Comparison of ENCODE assay signal across 39 cellular contexts in genomic region chr2:70834106-70834505, GRCh38. TPM values are rescaled to one million over a fixed set of nuclear protein-coding genes. Genes with fewer than 3 reads are reported as not detected.
"Had no signal": no experiment of that assay in that cellular context is flagged by ENCODE, and none has a peak within 500 bp of the region (broad histone marks: within the 10 kb centered on the region; RNA-seq: fewer than 3 reads in every experiment).

No MANE protein-coding gene starts in this region.

- H3K4me3 Mint-ChIP-seq: activated B cell treated with CpG ODN at 0.5 μM for 24 hours; activated CD4-positive, alpha-beta memory T cell treated with anti-CD3 and anti-CD28 coated beads for 36 hours; activated CD4-positive, alpha-beta T cell treated with anti-CD3 and anti-CD28 coated beads for 36 hours; activated CD8-positive, alpha-beta T cell treated with anti-CD3 and anti-CD28 coated beads for 36 hours; activated naive CD4-positive, alpha-beta T cell treated with anti-CD3 and anti-CD28 coated beads for 36 hours; activated naive CD8-positive, alpha-beta T cell treated with anti-CD3 and anti-CD28 coated beads for 36 hours; activated T-cell treated with anti-CD3 and anti-CD28 coated beads, Interleukin-2, amount 50 U/mL, for 4 hours; activated T-cell treated with anti-CD3 and anti-CD28 coated beads, Interleukin-2, amount 50 U/mL, for 72 hours; activated T-helper 1 cell treated with anti-CD3 and anti-CD28 coated beads, Interleukin-12 subunit alpha, Interleukin-12 subunit beta, Interleukin-2, Interleukin-4 antibody, amounts not matched to agents 30 ng/mL and 10 ng/mL and 1 ng/mL, durations not matched to agents 14 hours and 24 hours and 36 hours; activated T-helper 17 cell treated with anti-CD3 and anti-CD28 coated beads, Interleukin-2, amount 50 U/mL, for 72 hours; T-helper 1 cell treated with Interleukin-12 subunit alpha and Interleukin-12 subunit beta and Interleukin-4 antibody, amounts not matched to agents 30 μg/mL and 1 μg/mL, for 36 hours; T-helper 2 cell treated with Interferon-gamma antibody and Interleukin-4, amounts not matched to agents 5 μg/mL and 100 μg/mL, for 36 hours had no signal

- H3K9me3 ChIP-seq: adrenal gland, body of pancreas, breast epithelium had no signal

- H3K27me3 Mint-ChIP-seq: activated CD4-positive, alpha-beta T cell treated with anti-CD3 and anti-CD28 coated beads for 36 hours; activated naive CD8-positive, alpha-beta T cell treated with anti-CD3 and anti-CD28 coated beads for 36 hours had no signal

- H3K27ac Mint-ChIP-seq: activated B cell treated with CpG ODN at 0.5 μM for 24 hours; activated CD4-positive, alpha-beta memory T cell treated with anti-CD3 and anti-CD28 coated beads for 36 hours; activated CD4-positive, alpha-beta T cell treated with anti-CD3 and anti-CD28 coated beads for 36 hours; activated CD8-positive, alpha-beta T cell treated with anti-CD3 and anti-CD28 coated beads for 36 hours; activated naive CD4-positive, alpha-beta T cell treated with anti-CD3 and anti-CD28 coated beads for 36 hours; activated naive CD8-positive, alpha-beta T cell treated with anti-CD3 and anti-CD28 coated beads for 36 hours; activated T-cell treated with anti-CD3 and anti-CD28 coated beads, Interleukin-2, amount 50 U/mL, for 72 hours; activated T-helper 1 cell treated with anti-CD3 and anti-CD28 coated beads, Interleukin-12 subunit alpha, Interleukin-12 subunit beta, Interleukin-2, Interleukin-4 antibody, amounts not matched to agents 30 ng/mL and 10 ng/mL and 1 ng/mL, durations not matched to agents 14 hours and 24 hours and 36 hours; activated T-helper 17 cell treated with anti-CD3 and anti-CD28 coated beads, Interleukin-2, amount 50 U/mL, for 72 hours; T-helper 1 cell treated with Interleukin-12 subunit alpha and Interleukin-12 subunit beta and Interleukin-4 antibody, amounts not matched to agents 30 μg/mL and 1 μg/mL, for 36 hours; T-helper 2 cell treated with Interferon-gamma antibody and Interleukin-4, amounts not matched to agents 5 μg/mL and 100 μg/mL, for 36 hours had no signal

- H3K4me1 Mint-ChIP-seq: activated B cell treated with CpG ODN at 0.5 μM for 24 hours; activated CD4-positive, alpha-beta T cell treated with anti-CD3 and anti-CD28 coated beads for 36 hours; activated naive CD8-positive, alpha-beta T cell treated with anti-CD3 and anti-CD28 coated beads for 36 hours; activated T-helper 17 cell treated with anti-CD3 and anti-CD28 coated beads, Interleukin-2, amount 50 U/mL, for 72 hours had no signal

- DNase-seq: activated B cell treated with CpG ODN at 0.5 μM for 24 hours; activated CD4-positive, alpha-beta memory T cell treated with anti-CD3 and anti-CD28 coated beads for 36 hours; activated CD4-positive, alpha-beta T cell treated with anti-CD3 and anti-CD28 coated beads for 1 hour; activated CD4-positive, alpha-beta T cell treated with anti-CD3 and anti-CD28 coated beads for 36 hours; activated CD4-positive, alpha-beta T cell treated with anti-CD3 and anti-CD28 coated beads for 48 hours; activated CD4-positive, alpha-beta T cell treated with anti-CD3 and anti-CD28 coated beads, Interleukin-2, amount 50 U/mL, for 1 hour; activated CD4-positive, alpha-beta T cell treated with anti-CD3 and anti-CD28 coated beads, Interleukin-2, amount 50 U/mL, for 4 hours; activated CD8-positive, alpha-beta memory T cell treated with anti-CD3 and anti-CD28 coated beads, Interleukin-2, amount 50 U/mL, for 4 hours; activated CD8-positive, alpha-beta T cell treated with anti-CD3 and anti-CD28 coated beads for 36 hours; activated effector memory CD4-positive, alpha-beta T cell treated with anti-CD3 and anti-CD28 coated beads, Interleukin-2, amount 50 U/mL, for 16 hours; activated gamma-delta T cell treated with Interleukin-2 at 50 U/mL for 16 hours; activated naive CD4-positive, alpha-beta T cell; activated naive CD4-positive, alpha-beta T cell treated with anti-CD3 and anti-CD28 coated beads for 36 hours; activated naive CD4-positive, alpha-beta T cell treated with anti-CD3 and anti-CD28 coated beads, Interleukin-2, amount 50 U/mL, for 16 hours; activated naive CD8-positive, alpha-beta T cell treated with anti-CD3 and anti-CD28 coated beads for 36 hours; activated T-cell treated with anti-CD3 and anti-CD28 coated beads for 4 hours; activated T-cell treated with anti-CD3 and anti-CD28 coated beads, Interleukin-2, amount 50 U/mL, for 1 hour; activated T-cell treated with anti-CD3 and anti-CD28 coated beads, Interleukin-2, amount 50 U/mL, for 4 hours; activated T-cell treated with anti-CD3 and anti-CD28 coated beads, Interleukin-2, amount 50 U/mL, for 72 hours; adrenal gland; amniotic stem cell; aorta; body of pancreas; brain microvascular endothelial cell; central memory CD4-positive, alpha-beta T cell; SW 1271; T-helper 1 cell; T-helper 2 cell; T-helper 9 cell had no signal

- H3K36me3 ChIP-seq: adrenal gland, brain microvascular endothelial cell, breast epithelium had no signal

- H3K27ac ChIP-seq: adrenal gland, body of pancreas, brain microvascular endothelial cell, breast epithelium, VCaP had no signal

- H3K27me3 ChIP-seq: adrenal gland, body of pancreas, brain microvascular endothelial cell, breast epithelium had no signal

- H3K36me3 Mint-ChIP-seq: activated CD4-positive, alpha-beta memory T cell treated with anti-CD3 and anti-CD28 coated beads for 36 hours; activated naive CD8-positive, alpha-beta T cell treated with anti-CD3 and anti-CD28 coated beads for 36 hours had no signal

- ATAC-seq: activated CD4-positive, alpha-beta T cell treated with anti-CD3 and anti-CD28 coated beads for 36 hours; activated CD8-positive, alpha-beta T cell treated with anti-CD3 and anti-CD28 coated beads for 36 hours; activated naive CD4-positive, alpha-beta T cell treated with anti-CD3 and anti-CD28 coated beads, Interleukin-2, amount 50 U/mL, for 72 hours; activated T-cell treated with anti-CD3 and anti-CD28 coated beads, Interleukin-2, amount 50 U/mL, for 4 hours; activated T-cell treated with anti-CD3 and anti-CD28 coated beads, Interleukin-2, amount 50 U/mL, for 72 hours; activated T-helper 17 cell treated with anti-CD3 and anti-CD28 coated beads, Interleukin-2, amount 50 U/mL, for 72 hours; body of pancreas had no signal

- H3K9me3 Mint-ChIP-seq: activated B cell treated with CpG ODN at 0.5 μM for 24 hours; activated CD4-positive, alpha-beta memory T cell treated with anti-CD3 and anti-CD28 coated beads for 36 hours; activated CD8-positive, alpha-beta T cell treated with anti-CD3 and anti-CD28 coated beads for 36 hours; activated naive CD4-positive, alpha-beta T cell treated with anti-CD3 and anti-CD28 coated beads for 36 hours; activated naive CD8-positive, alpha-beta T cell treated with anti-CD3 and anti-CD28 coated beads for 36 hours; activated T-cell treated with anti-CD3 and anti-CD28 coated beads, Interleukin-2, amount 50 U/mL, for 4 hours; activated T-cell treated with anti-CD3 and anti-CD28 coated beads, Interleukin-2, amount 50 U/mL, for 72 hours; activated T-helper 1 cell treated with anti-CD3 and anti-CD28 coated beads, Interleukin-12 subunit alpha, Interleukin-12 subunit beta, Interleukin-2, Interleukin-4 antibody, amounts not matched to agents 30 ng/mL and 10 ng/mL and 1 ng/mL, durations not matched to agents 14 hours and 24 hours and 36 hours; activated T-helper 17 cell treated with anti-CD3 and anti-CD28 coated beads, Interleukin-2, amount 50 U/mL, for 72 hours; T-helper 1 cell treated with Interleukin-12 subunit alpha and Interleukin-12 subunit beta and Interleukin-4 antibody, amounts not matched to agents 30 μg/mL and 1 μg/mL, for 36 hours; T-helper 2 cell treated with Interferon-gamma antibody and Interleukin-4, amounts not matched to agents 5 μg/mL and 100 μg/mL, for 36 hours had no signal

- H3K4me1 ChIP-seq: adrenal gland, body of pancreas, breast epithelium had no signal

- FAIRE-seq: astrocyte, TTC549 had no signal

- H3K4me3 ChIP-seq: adrenal gland, body of pancreas, breast epithelium had no signal

RNA-seq across cellular contexts. Expression of gene CD207, which starts 1.5 kb away (rescaled TPM):
- total RNA-seq: activated B cell treated with CpG ODN at 0.5 μM for 24 hours; activated CD4-positive, alpha-beta memory T cell treated with anti-CD3 and anti-CD28 coated beads for 36 hours; activated CD4-positive, alpha-beta T cell treated with anti-CD3 and anti-CD28 coated beads for 36 hours; activated CD8-positive, alpha-beta T cell treated with anti-CD3 and anti-CD28 coated beads for 36 hours; activated naive CD4-positive, alpha-beta T cell treated with anti-CD3 and anti-CD28 coated beads for 36 hours; activated naive CD4-positive, alpha-beta T cell treated with anti-CD3 and anti-CD28 coated beads, Interleukin-2, amount 50 U/mL, for 72 hours; activated naive CD8-positive, alpha-beta T cell treated with anti-CD3 and anti-CD28 coated beads for 36 hours; activated T-cell treated with anti-CD3 and anti-CD28 coated beads, Interleukin-2, amount 50 U/mL, for 4 hours; activated T-cell treated with anti-CD3 and anti-CD28 coated beads, Interleukin-2, amount 50 U/mL, for 72 hours; activated T-helper 1 cell treated with anti-CD3 and anti-CD28 coated beads, Interleukin-12 subunit alpha, Interleukin-12 subunit beta, Interleukin-2, Interleukin-4 antibody, amounts not matched to agents 30 ng/mL and 10 ng/mL and 1 ng/mL, durations not matched to agents 14 hours and 24 hours and 36 hours; activated T-helper 17 cell treated with anti-CD3 and anti-CD28 coated beads, Interleukin-2, amount 50 U/mL, for 72 hours; adrenal gland; astrocyte; body of pancreas had no signal
- polyA plus RNA-seq: aorta had no signal

RNA-seq across cellular contexts. Expression of gene CLEC4F, which starts 13.7 kb away (rescaled TPM):
- total RNA-seq: activated B cell treated with CpG ODN at 0.5 μM for 24 hours; activated CD4-positive, alpha-beta memory T cell treated with anti-CD3 and anti-CD28 coated beads for 36 hours; activated CD4-positive, alpha-beta T cell treated with anti-CD3 and anti-CD28 coated beads for 36 hours; activated CD8-positive, alpha-beta T cell treated with anti-CD3 and anti-CD28 coated beads for 36 hours; activated naive CD4-positive, alpha-beta T cell treated with anti-CD3 and anti-CD28 coated beads for 36 hours; activated naive CD8-positive, alpha-beta T cell treated with anti-CD3 and anti-CD28 coated beads for 36 hours; activated T-cell treated with anti-CD3 and anti-CD28 coated beads, Interleukin-2, amount 50 U/mL, for 4 hours; activated T-cell treated with anti-CD3 and anti-CD28 coated beads, Interleukin-2, amount 50 U/mL, for 72 hours; adrenal gland; astrocyte had no signal
- polyA plus RNA-seq: aorta had no signal

RNA-seq across cellular contexts. Expression of gene FIGLA, which starts 43.7 kb away (rescaled TPM):
- total RNA-seq: activated B cell treated with CpG ODN at 0.5 μM for 24 hours; activated CD4-positive, alpha-beta memory T cell treated with anti-CD3 and anti-CD28 coated beads for 36 hours; activated CD4-positive, alpha-beta T cell treated with anti-CD3 and anti-CD28 coated beads for 36 hours; activated CD8-positive, alpha-beta T cell treated with anti-CD3 and anti-CD28 coated beads for 36 hours; activated naive CD4-positive, alpha-beta T cell treated with anti-CD3 and anti-CD28 coated beads for 36 hours; activated naive CD4-positive, alpha-beta T cell treated with anti-CD3 and anti-CD28 coated beads, Interleukin-2, amount 50 U/mL, for 72 hours; activated naive CD8-positive, alpha-beta T cell treated with anti-CD3 and anti-CD28 coated beads for 36 hours; activated T-cell treated with anti-CD3 and anti-CD28 coated beads, Interleukin-2, amount 50 U/mL, for 4 hours; activated T-helper 1 cell treated with anti-CD3 and anti-CD28 coated beads, Interleukin-12 subunit alpha, Interleukin-12 subunit beta, Interleukin-2, Interleukin-4 antibody, amounts not matched to agents 30 ng/mL and 10 ng/mL and 1 ng/mL, durations not matched to agents 14 hours and 24 hours and 36 hours; activated T-helper 17 cell treated with anti-CD3 and anti-CD28 coated beads, Interleukin-2, amount 50 U/mL, for 72 hours; adrenal gland; aorta; astrocyte; body of pancreas; breast epithelium; cardiac septum had no signal
- polyA plus RNA-seq: adrenal gland, aorta had no signal
